Comparison of ENCODE assay signal across 8 cellular contexts in genomic region chr12:110049034-110049433, GRCh38. TPM values are rescaled to one million over a fixed set of nuclear protein-coding genes. Genes with fewer than 3 reads are reported as not detected.
DNase-seq lines count a peak whose midpoint lies in the region; ATAC-seq, FAIRE-seq and TF ChIP-seq lines count a peak whose summit lies in the region.
"Not testable (repeated sequence)": the region's sequence is repeated elsewhere in the genome, so short reads cannot be mapped to it uniquely, and the experiment has no call there.

No MANE protein-coding gene starts in this region.

- not testable (repeated sequence) for H4K20me1 ChIP-seq in H1 (replicated peaks in 1 of 2; ENCODE audit: control insufficient read depth in 1 of 2, insufficient read depth in 2 of 2, low read length in 2 of 2); keratinocyte (ENCODE audit: control insufficient read depth, extremely low read depth, insufficient read depth, low read length)

- peaks cover 25% of the 10 kb centered on the region for H3K36me3 Mint-ChIP-seq in Calu3 (ENCODE audit: insufficient read depth, unreplicated experiment)
- peaks cover 0 to 12% of the 10 kb centered on the region in 2 donors for H3K36me3 Mint-ChIP-seq in activated naive CD4-positive, alpha-beta T cell treated with anti-CD3 and anti-CD28 coated beads, Interleukin-2, amount 50 U/mL, for 72 hours

- not testable (repeated sequence) for H3K9ac ChIP-seq in H1 (replicated peaks in 1 of 4; ENCODE audit: extremely low read depth in 1 of 4, low read depth in 3 of 4, low read length in 3 of 4)
- peak overlapping the region; percentile 74 for H3K9ac ChIP-seq in keratinocyte (ENCODE audit: control insufficient read depth, extremely low read depth, insufficient read depth, low read length)

- H3K4ac ChIP-seq in H1 (replicated peaks; ENCODE audit: insufficient read length, low read depth, low read length): not testable (repeated sequence)

- H3K27ac Mint-ChIP-seq in Calu3 (ENCODE audit: unreplicated experiment): peak overlapping the region; percentile 90
- peak overlapping the region; percentile 85 to 99 for H3K27ac Mint-ChIP-seq in activated naive CD4-positive, alpha-beta T cell treated with anti-CD3 and anti-CD28 coated beads, Interleukin-2, amount 50 U/mL, for 72 hours

- CTCF ChIA-PET in Calu3 (lab: Charles Lee); RWPE1 (lab: Yijun Ruan, JAX); H1 (lab: Charles Lee; ENCODE audit: partially characterized antibody): not testable (repeated sequence)

- not testable (repeated sequence) for H3K9me1 ChIP-seq in keratinocyte (ENCODE audit: control insufficient read depth, extremely low read depth, insufficient read depth, low read length)

- not testable (repeated sequence) for H2AK5ac ChIP-seq in H1 (ENCODE audit: low read depth, low read length)

- not testable (repeated sequence) for H3K9me3 ChIP-seq in H1 (ENCODE audit: insufficient read depth in 2 of 2, low read depth in 1 of 2, low read length in 1 of 2); keratinocyte (ENCODE audit: control insufficient read depth, low read depth, low read length); neutrophil; thymus (ENCODE audit: control insufficient read depth)

- not testable (repeated sequence) for H3K36me3 ChIP-seq in H1 (ENCODE audit: control insufficient read depth in 2 of 4, insufficient read depth in 4 of 4, low read length in 3 of 4); keratinocyte (ENCODE audit: control insufficient read depth in 2 of 2, extremely low read depth in 1 of 2, insufficient read depth in 2 of 2, low read length in 2 of 2); neutrophil; thymus (ENCODE audit: control insufficient read depth, insufficient read depth)

- H2BK15ac ChIP-seq in H1 (ENCODE audit: low read length): not testable (repeated sequence)

- H3K27me3 Mint-ChIP-seq in Calu3 (ENCODE audit: unreplicated experiment): not testable (repeated sequence)

- FAIRE-seq in H1 (lab: Jason Lieb, UNC); keratinocyte (lab: Jason Lieb, UNC): not testable (repeated sequence)

- not testable (repeated sequence) for TF ChIP-seq RAD21 in H1 (IDR thresholded peaks at IDR 0.05 in 1 of 2, conservative IDR thresholded peaks at IDR 0.05 in 1 of 2; ENCODE audit: low read depth in 2 of 2, low read length in 2 of 2)

- 0 out of 2 replicates have a peak overlapping the region, but pooled peaks have one; percentile 28 for H3K27ac ChIP-seq in RWPE1
- not testable (repeated sequence) for H3K27ac ChIP-seq in H1 (ENCODE audit: low read depth, low read length)
- peak overlapping the region; percentile 40 for H3K27ac ChIP-seq in keratinocyte (ENCODE audit: control insufficient read depth, insufficient read depth, low read length)
- peak overlapping the region; percentile 92 for H3K27ac ChIP-seq in neutrophil
- H3K27ac ChIP-seq in thymus (ENCODE audit: low read depth): peak overlapping the region; percentile 53

- TF ChIP-seq CTCF in Calu3 (IDR thresholded peaks at IDR 0.05; ENCODE audit: unreplicated experiment); RWPE1 (conservative IDR thresholded peaks at IDR 0.05; ENCODE audit: low read depth); H1 (IDR thresholded peaks at IDR 0.05; ENCODE audit: control extremely low read depth in 1 of 3, insufficient read depth in 1 of 3, low read depth in 1 of 3, low read length in 3 of 3); keratinocyte (optimal IDR thresholded peaks at IDR 0.05 in 1 of 3, IDR thresholded peaks at IDR 0.05 in 1 of 3, conservative IDR thresholded peaks at IDR 0.05 in 1 of 3; ENCODE audit: extremely low read depth in 1 of 3, insufficient read depth in 2 of 3, low read length in 3 of 3); neutrophil (IDR thresholded peaks at IDR 0.05): not testable (repeated sequence)

- H2BK5ac ChIP-seq in H1 (ENCODE audit: low read depth, low read length): not testable (repeated sequence)

- H3K18ac ChIP-seq in H1 (ENCODE audit: extremely low read depth, low read length): not testable (repeated sequence)

- not testable (repeated sequence) for H3K4me1 ChIP-seq in H1 (replicated peaks in 1 of 4; ENCODE audit: control insufficient read depth in 3 of 4, insufficient read depth in 4 of 4, low read length in 3 of 4); thymus (ENCODE audit: control insufficient read depth, insufficient read depth, low read length)
- H3K4me1 ChIP-seq in keratinocyte (ENCODE audit: control insufficient read depth, extremely low read depth, insufficient read depth, low read length) (peaks cover 12% of the 10 kb centered on the region), neutrophil (ENCODE audit: control insufficient read depth in 1 of 2, insufficient read depth in 1 of 2, low read depth in 1 of 2, low read length in 1 of 2) (peaks cover 20 to 26% of the 10 kb centered on the region in 2 experiments)

- not testable (repeated sequence) for H3K56ac ChIP-seq in H1 (replicated peaks; ENCODE audit: insufficient read length, low read depth, low read length)

- not testable (repeated sequence) for H3K23me2 ChIP-seq in H1 (ENCODE audit: low read depth, low read length)

- not testable (repeated sequence) for H4K91ac ChIP-seq in H1 (replicated peaks; ENCODE audit: insufficient read length, low read length)

- H3K4me3 ChIP-seq in H1 (ENCODE audit: extremely low read depth in 1 of 4, insufficient read depth in 2 of 4, low read depth in 3 of 4, low read length in 4 of 4) (peak overlapping the region; percentile 76 to 94 (median 79); a peak in 7 of 8 replicates), keratinocyte (ENCODE audit: control insufficient read depth in 2 of 3, extremely low read depth in 1 of 3, insufficient read depth in 2 of 3, low read depth in 1 of 3, low read length in 3 of 3) (peak overlapping the region; percentile 67 to 80 (median 77)), neutrophil (ENCODE audit: low read depth in 1 of 2, low read length in 1 of 2) (peak overlapping the region; percentile 76 to 80), thymus (ENCODE audit: low read length) (peak overlapping the region; percentile 89)

- not testable (repeated sequence) for H4K8ac ChIP-seq in H1 (ENCODE audit: extremely low read depth, insufficient read depth, low read length)

- not testable (repeated sequence) for BruUV-seq in Calu3 (replicated peaks; lab: Mats Ljungman, UMichigan)

- whole genome bisulfite sequencing in H1 (ENCODE audit: extremely low coverage in 1 of 2, insufficient coverage in 1 of 2, insufficient read length in 1 of 2, insufficient replicate concordance in 2 of 2, low coverage in 1 of 2, low lambda C conversion rate in 2 of 2, missing lambda C conversion rate in 1 of 2), 2 experiments: 89 to 100% methylated on average over 1 to 11 of the region's 11 CpGs
- WGBS in thymus: 91% methylated on average over 11 of the region's 11 CpGs

- not testable (repeated sequence) for H2BK12ac ChIP-seq in H1 (ENCODE audit: low read depth, low read length)

- H4K5ac ChIP-seq in H1 (ENCODE audit: insufficient read length, low read depth, low read length): peak overlapping the region; percentile 6

- H2BK20ac ChIP-seq in H1 (ENCODE audit: low read length): not testable (repeated sequence)

- not testable (repeated sequence) for H3K79me1 ChIP-seq in H1 (ENCODE audit: low read depth, low read length)

- ATAC-seq in HG03439 (IDR thresholded peaks at IDR 0.05; ENCODE audit: unreplicated experiment): peak; percentile 18
- ATAC-seq in activated naive CD4-positive, alpha-beta T cell treated with anti-CD3 and anti-CD28 coated beads, Interleukin-2, amount 50 U/mL, for 72 hours: not testable (repeated sequence)

- not testable (repeated sequence) for H3K4me1 Mint-ChIP-seq in Calu3 (ENCODE audit: low read depth, unreplicated experiment)

- not testable (repeated sequence) for TF ChIP-seq EP300 in H1 (IDR thresholded peaks at IDR 0.05; ENCODE audit: borderline replicate concordance in 1 of 2, low read depth in 2 of 2, low read length in 2 of 2)

- intact Hi-C loops in Calu3 (cut with micrococcal nuclease; ENCODE audit: unreplicated experiment): not testable (repeated sequence)

- POLR2A ChIA-PET in RWPE1 (lab: Yijun Ruan, JAX; ENCODE audit: low non-redundant PET); H1 (lab: Charles Lee; ENCODE audit: partially characterized antibody): not testable (repeated sequence)

- H3K4me2 ChIP-seq in H1 (ENCODE audit: insufficient read depth in 1 of 2, low read depth in 2 of 2, low read length in 2 of 2) (peak overlapping the region; percentile 65 to 68), keratinocyte (ENCODE audit: control insufficient read depth, extremely low read depth, insufficient read depth, low read depth, low read length) (peak overlapping the region; percentile 61)

- H3K14ac ChIP-seq in H1 (ENCODE audit: insufficient read length): not testable (repeated sequence)

- H2AFZ ChIP-seq in H1 (ENCODE audit: low read length) (peak overlapping the region; percentile 71), keratinocyte (ENCODE audit: control insufficient read depth, low read length) (peak overlapping the region; percentile 96)

- not testable (repeated sequence) for TF ChIP-seq POLR2A in H1 (IDR thresholded peaks at IDR 0.05; ENCODE audit: control extremely low read depth in 1 of 2, low read depth in 2 of 2, low read length in 2 of 2)

- not testable (repeated sequence) for H3K27me3 ChIP-seq in H1 (replicated peaks in 1 of 4; ENCODE audit: control insufficient read depth in 3 of 4, extremely low read depth in 1 of 4, insufficient read depth in 3 of 4, low read length in 3 of 4); keratinocyte (ENCODE audit: control insufficient read depth, extremely low read depth, insufficient read depth, low read length); neutrophil; thymus (ENCODE audit: control insufficient read depth, insufficient read depth)

- not testable (repeated sequence) for H3K9me3 Mint-ChIP-seq in Calu3 (ENCODE audit: low read depth, unreplicated experiment); activated naive CD4-positive, alpha-beta T cell treated with anti-CD3 and anti-CD28 coated beads, Interleukin-2, amount 50 U/mL, for 72 hours

- not testable (repeated sequence) for H3K23ac ChIP-seq in H1 (ENCODE audit: insufficient read length)

- dilution Hi-C loops in keratinocyte (cut with MboI; ENCODE audit: extremely low pct_ligation_motif_present, low sequenced_read_pairs): not testable (repeated sequence)

- H3K4me3 Mint-ChIP-seq in Calu3 (ENCODE audit: low read depth, unreplicated experiment): peak overlapping the region; percentile 99

- H3K79me2 ChIP-seq in H1 (ENCODE audit: control insufficient read depth in 1 of 2, insufficient read depth in 2 of 2, low read length in 2 of 2) (peaks cover 0 to 12% of the 10 kb centered on the region in 2 experiments; a peak in 2 of 4 replicates), keratinocyte (ENCODE audit: control insufficient read depth, insufficient read depth, low read length) (peaks cover 33% of the 10 kb centered on the region)

- DNase-seq in Calu3; RWPE1 (ENCODE audit: low spot score); activated naive CD4-positive, alpha-beta T cell treated with anti-CD3 and anti-CD28 coated beads, Interleukin-2, amount 50 U/mL, for 72 hours (ENCODE audit: low spot score in 2 of 2); H1 (ENCODE audit: low read depth in 1 of 2, low spot score in 2 of 2); keratinocyte (ENCODE audit: low read depth, low spot score): not testable (repeated sequence)

- H2BK120ac ChIP-seq in H1 (replicated peaks; ENCODE audit: low read depth, low read length): not testable (repeated sequence)

RNA-seq across cellular contexts. Expression of gene C12orf76, which starts 0.7 kb away (rescaled TPM):
- total RNA-seq in Calu3 (2022): 14.2 and 14.7 TPM in 2 replicates
- total RNA-seq in activated naive CD4-positive, alpha-beta T cell treated with anti-CD3 and anti-CD28 coated beads, Interleukin-2, amount 50 U/mL, for 72 hours: 10 to 100 TPM in 1 of 2 donors, 1 to 10 TPM in 1; 6.4 to 12.7 TPM
- total RNA-seq in H1 (2021; fragmentation: NEBNext Ultra II Directional; extraction: Animal tissue kit (Norgen Biotek cat#: 25700)): 11.4 and 14.4 TPM in 2 replicates
- polyA plus RNA-seq in H1 (2011; rRNA removed) (15.9 and 18.6 TPM in 2 replicates), keratinocyte (4.8 to 10.9 TPM (median 7.3 TPM) in 3 replicates), thymus (21.5 TPM)
- polyA plus RNA-seq in H1 (2011; cell fraction: cytosol; rRNA removed): 22.4 TPM
- polyA plus RNA-seq in H1 (2011; cell fraction: nucleus; rRNA removed): 14.3 TPM
- polyA plus RNA-seq in H1 (2012, experiment 1 of 2): 14.4 to 17.1 TPM (median 15.2 TPM) in 4 replicates
- 15.9 TPM for polyA plus RNA-seq in H1 (2012, experiment 2 of 2)
- polyA plus RNA-seq in H1 (2013, experiment 1 of 2): 11.8 TPM
- polyA plus RNA-seq in H1 (2013, experiment 2 of 2): 12.1 TPM
- polyA minus RNA-seq in H1 (2011; rRNA and poly(A)+ RNA removed): 9.8 and 15.4 TPM in 2 replicates
- 21.7 TPM for polyA minus RNA-seq in H1 (2011; cell fraction: cytosol; rRNA and poly(A)+ RNA removed)
- 8.8 TPM for polyA minus RNA-seq in H1 (2011; cell fraction: nucleus; rRNA and poly(A)+ RNA removed)
- 2.5 TPM for polyA plus RNA-seq in keratinocyte (2011; ENCODE audit: low read depth)
- polyA plus RNA-seq in keratinocyte (2011; cell fraction: cytosol; rRNA removed): 6.6 and 7.6 TPM in 2 replicates
- polyA plus RNA-seq in keratinocyte (2011; cell fraction: nucleus; rRNA removed): 13.4 and 15.1 TPM in 2 replicates
- 3.0 and 13.9 TPM in 2 replicates for polyA plus RNA-seq in keratinocyte (2012; ENCODE audit: low replicate concordance)
- 3.2 to 4.8 TPM (median 4.6 TPM) in 3 replicates for polyA minus RNA-seq in keratinocyte
- polyA minus RNA-seq in keratinocyte (2011; cell fraction: cytosol; rRNA and poly(A)+ RNA removed): 10.7 TPM
- 3.3 TPM in 2 replicates for polyA minus RNA-seq in keratinocyte (2011; cell fraction: nucleus; rRNA and poly(A)+ RNA removed)

RNA-seq across cellular contexts. Expression of gene ANKRD13A, which starts 49.8 kb away (rescaled TPM):
- 34.5 and 40.4 TPM in 2 replicates for total RNA-seq in Calu3 (2022)
- total RNA-seq in activated naive CD4-positive, alpha-beta T cell treated with anti-CD3 and anti-CD28 coated beads, Interleukin-2, amount 50 U/mL, for 72 hours: 10 to 100 TPM; 64.7 to 65.2 TPM
- total RNA-seq in H1 (2021; fragmentation: NEBNext Ultra II Directional; extraction: Animal tissue kit (Norgen Biotek cat#: 25700)): 16.8 and 17.1 TPM in 2 replicates
- polyA plus RNA-seq in H1 (2011; rRNA removed): 21.4 and 22.6 TPM in 2 replicates
- 16.3 TPM for polyA plus RNA-seq in H1 (2011; cell fraction: cytosol; rRNA removed)
- 33.4 TPM for polyA plus RNA-seq in H1 (2011; cell fraction: nucleus; rRNA removed)
- polyA plus RNA-seq in H1 (2012, experiment 1 of 2): 9.5 to 14.3 TPM (median 10.8 TPM) in 4 replicates
- 5.0 TPM for polyA plus RNA-seq in H1 (2012, experiment 2 of 2)
- polyA plus RNA-seq in H1 (2013, experiment 1 of 2): 10.4 TPM
- 10.2 TPM for polyA plus RNA-seq in H1 (2013, experiment 2 of 2)
- 24.7 and 25.7 TPM in 2 replicates for polyA minus RNA-seq in H1 (2011; rRNA and poly(A)+ RNA removed)
- polyA minus RNA-seq in H1 (2011; cell fraction: cytosol; rRNA and poly(A)+ RNA removed): 9.5 TPM
- 10.8 TPM for polyA minus RNA-seq in H1 (2011; cell fraction: nucleus; rRNA and poly(A)+ RNA removed)
- 72.5 to 74.7 TPM (median 73.1 TPM) in 3 replicates for polyA plus RNA-seq in keratinocyte
- polyA plus RNA-seq in keratinocyte (2011; ENCODE audit: low read depth): 129 TPM
- 56.9 and 78.3 TPM in 2 replicates for polyA plus RNA-seq in keratinocyte (2011; cell fraction: cytosol; rRNA removed)
- polyA plus RNA-seq in keratinocyte (2011; cell fraction: nucleus; rRNA removed): 81.4 and 85.6 TPM in 2 replicates
- polyA plus RNA-seq in keratinocyte (2012; ENCODE audit: low replicate concordance): 47.4 and 51.3 TPM in 2 replicates
- 60.3 to 122 TPM (median 76.9 TPM) in 3 replicates for polyA minus RNA-seq in keratinocyte
- polyA minus RNA-seq in keratinocyte (2011; cell fraction: cytosol; rRNA and poly(A)+ RNA removed): 76.0 TPM
- 42.0 and 50.9 TPM in 2 replicates for polyA minus RNA-seq in keratinocyte (2011; cell fraction: nucleus; rRNA and poly(A)+ RNA removed)
- polyA plus RNA-seq in thymus: 30.8 TPM

RNA-seq across cellular contexts. Expression of gene GIT2, which starts 52.9 kb away (rescaled TPM):
- total RNA-seq in Calu3 (2022): 56.0 TPM in 2 replicates
- 10 to 100 TPM; 64.3 to 70.1 TPM for total RNA-seq in activated naive CD4-positive, alpha-beta T cell treated with anti-CD3 and anti-CD28 coated beads, Interleukin-2, amount 50 U/mL, for 72 hours
- total RNA-seq in H1 (2021; fragmentation: NEBNext Ultra II Directional; extraction: Animal tissue kit (Norgen Biotek cat#: 25700)): 18.5 and 20.7 TPM in 2 replicates
- polyA plus RNA-seq in H1 (2011; rRNA removed) (7.8 and 9.6 TPM in 2 replicates), keratinocyte (19.1 to 30.3 TPM (median 25.9 TPM) in 3 replicates), thymus (37.6 TPM)
- 10.9 TPM for polyA plus RNA-seq in H1 (2011; cell fraction: cytosol; rRNA removed)
- 16.9 TPM for polyA plus RNA-seq in H1 (2011; cell fraction: nucleus; rRNA removed)
- polyA plus RNA-seq in H1 (2012, experiment 1 of 2): 11.6 to 13.2 TPM (median 12.7 TPM) in 4 replicates
- polyA plus RNA-seq in H1 (2012, experiment 2 of 2): 1.3 TPM
- 11.7 TPM for polyA plus RNA-seq in H1 (2013, experiment 1 of 2)
- polyA plus RNA-seq in H1 (2013, experiment 2 of 2): 9.3 TPM
- 30.4 and 31.5 TPM in 2 replicates for polyA minus RNA-seq in H1 (2011; rRNA and poly(A)+ RNA removed)
- 8.7 TPM for polyA minus RNA-seq in H1 (2011; cell fraction: cytosol; rRNA and poly(A)+ RNA removed)
- polyA minus RNA-seq in H1 (2011; cell fraction: nucleus; rRNA and poly(A)+ RNA removed): 28.1 TPM
- 18.7 TPM for polyA plus RNA-seq in keratinocyte (2011; ENCODE audit: low read depth)
- polyA plus RNA-seq in keratinocyte (2011; cell fraction: cytosol; rRNA removed): 19.5 and 27.1 TPM in 2 replicates
- polyA plus RNA-seq in keratinocyte (2011; cell fraction: nucleus; rRNA removed): 63.3 and 65.3 TPM in 2 replicates
- 13.9 and 20.3 TPM in 2 replicates for polyA plus RNA-seq in keratinocyte (2012; ENCODE audit: low replicate concordance)
- polyA minus RNA-seq in keratinocyte: 30.6 to 55.7 TPM (median 36.0 TPM) in 3 replicates
- polyA minus RNA-seq in keratinocyte (2011; cell fraction: cytosol; rRNA and poly(A)+ RNA removed): 11.5 TPM
- polyA minus RNA-seq in keratinocyte (2011; cell fraction: nucleus; rRNA and poly(A)+ RNA removed): 34.0 and 63.8 TPM in 2 replicates
